Comparison of ENCODE assay signal across 9 cellular contexts in the genomic region with DNA sequence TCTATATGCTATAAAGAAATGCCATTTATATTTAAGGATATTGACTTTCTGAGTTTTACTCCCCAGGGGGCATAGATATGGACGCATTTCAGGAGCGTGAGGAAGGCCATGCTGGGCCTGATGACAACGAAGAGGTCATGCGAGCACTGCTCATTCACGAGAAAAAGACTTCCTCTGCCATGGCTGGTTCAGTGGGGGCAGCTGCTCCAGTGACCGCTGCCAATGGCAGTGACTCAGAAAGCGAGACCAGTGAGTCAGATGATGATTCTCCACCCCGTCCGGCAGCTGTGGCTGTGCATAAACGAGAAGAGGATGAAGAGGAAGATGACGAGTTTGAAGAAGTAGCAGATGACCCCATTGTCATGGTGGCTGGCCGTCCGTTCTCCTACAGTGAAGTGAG. TPM values are rescaled to one million over a fixed set of nuclear protein-coding genes. Genes with fewer than 3 reads are reported as not detected.
DNase-seq lines count a peak whose midpoint lies in the region; ATAC-seq and TF ChIP-seq lines count a peak whose summit lies in the region.
"Had no signal": no experiment of that assay in that cellular context is flagged by ENCODE, and none has a peak within 500 bp of the region (broad histone marks: within the 10 kb centered on the region; RNA-seq: fewer than 3 reads in every experiment).

No MANE protein-coding gene starts in this region.

- ATAC-seq in GM18907 (IDR thresholded peaks at IDR 0.05; ENCODE audit: unreplicated experiment), result peak; percentile 92
- peak; percentile 95 for ATAC-seq in HG02884 (IDR thresholded peaks at IDR 0.05; ENCODE audit: unreplicated experiment)
- peak; percentile 97 to 99 (median 99) for ATAC-seq in psoas muscle

- H3K4me3 ChIP-seq in psoas muscle, result no peak overlapping the region
- H3K4me3 ChIP-seq: dorsolateral prefrontal cortex had no signal

- H3K4me1 ChIP-seq in psoas muscle, result peaks cover 3% of the 10 kb centered on the region

- peaks cover 0 to 20% of the 10 kb centered on the region in 2 donors for H3K36me3 ChIP-seq in psoas muscle (ENCODE audit: insufficient read depth in 1 of 2, low read depth in 1 of 2)

- peak overlapping the region; percentile 68 for H3K27ac ChIP-seq in psoas muscle
- H3K27ac ChIP-seq: dorsolateral prefrontal cortex had no signal

- no peaks in the 10 kb centered on the region for H3K9me3 ChIP-seq in psoas muscle

- no peak for TF ChIP-seq CTCF in psoas muscle (IDR thresholded peaks at IDR 0.05)

- WGBS in psoas muscle, 3 donors, result 41 to 69% (median 48%) methylated on average over 13 of the region's 13 CpGs

- H3K27me3 ChIP-seq in psoas muscle (ENCODE audit: insufficient read depth in 3 of 3, low read length in 2 of 3), result no peaks in the 10 kb centered on the region
- H3K27me3 ChIP-seq: dorsolateral prefrontal cortex had no signal

- intact Hi-C loops in psoas muscle (cut with DNase I), result no loop called here

- DNase-seq in RPMI7951 (ENCODE audit: low read depth) (peak; percentile 93), psoas muscle (peak; percentile 64 to 78), amygdala (lab: John Stamatoyannopoulos, UW) (no peak), Ammon's horn (ENCODE audit: low spot score) (no peak)
- DNase-seq in activated CD4-positive, alpha-beta T cell treated with anti-CD3 and anti-CD28 coated beads, Interleukin-2, amount 50 U/mL, for 1 hour, result no peak
- no peak for DNase-seq in activated CD4-positive, alpha-beta T cell treated with anti-CD3 and anti-CD28 coated beads for 4 hours

RNA-seq across cellular contexts. Expression of gene GTF2E1, which starts 38.4 kb away (rescaled TPM):
- total RNA-seq in RPMI7951 (2014; rRNA removed; shearing (Covaris generic)), result 16.5 TPM in 2 replicates
- 10 to 100 TPM; 11.3 to 16.1 (median 12.8) TPM for total RNA-seq in psoas muscle
- 10 to 100 TPM in 1 of 3 donors, 1 to 10 TPM in 2; 5.0 to 19.8 (median 7.9) TPM for polyA plus RNA-seq in psoas muscle

RNA-seq across cellular contexts. Expression of gene RABL3, which starts 38.7 kb away (rescaled TPM):
- 23.5 and 32.0 TPM in 2 replicates for total RNA-seq in RPMI7951 (2014; rRNA removed; shearing (Covaris generic))
- total RNA-seq in psoas muscle, result 10 to 100 TPM; 21.0 to 34.0 (median 27.6) TPM
- 10 to 100 TPM; 10.3 to 23.0 (median 19.9) TPM for polyA plus RNA-seq in psoas muscle

Comparison
In these comparisons a context has a peak if more than half of its experiments do, and no peak if none do; other contexts are left out.
1. DNase-seq: peak in RPMI7951 (single experiment) and psoas muscle (2 of 2); none in activated CD4-positive, alpha-beta T cell treated with anti-CD3 and anti-CD28 coated beads, Interleukin-2, amount 50 U/mL, for 1 hour (single experiment), amygdala (0 of 56), Ammon's horn (single experiment) and activated CD4-positive, alpha-beta T cell treated with anti-CD3 and anti-CD28 coated beads for 4 hours (0 of 2).
2. Peak in every context shown above with its lines, with median percentiles within 50 percentile points of each other: ATAC-seq.